1 cellular context compared by ENCODE assay signal in the genomic region with DNA sequence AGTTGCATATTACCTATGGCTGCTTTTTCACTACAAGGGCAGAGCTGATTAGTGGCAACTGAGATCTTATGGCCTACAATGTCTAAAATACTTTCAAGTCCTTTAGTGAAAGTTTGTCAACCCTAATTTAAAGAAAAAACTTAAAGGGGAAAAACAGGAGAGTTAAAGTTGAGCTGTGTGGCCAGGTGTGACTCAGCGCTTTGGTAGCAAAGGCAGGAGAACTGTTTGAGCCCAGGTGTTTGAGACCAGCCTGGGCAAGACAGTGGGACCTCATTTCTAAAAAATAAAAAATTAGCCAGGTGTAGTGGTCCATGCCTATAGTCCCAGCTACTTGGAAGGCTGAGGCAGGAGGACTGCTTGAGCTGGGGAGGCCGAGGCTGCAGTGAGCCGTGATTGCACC.
TF ChIP-seq lines count a peak whose summit lies in the region.

No MANE protein-coding gene starts in this region.

TF ChIP-seq in HepG2, 621 proteins besides CTCF, POLR2A, EP300 and RAD21 (continued from another document):
- TF ChIP-seq ATF1 (CRISPR knock-in tag; IDR thresholded peaks at IDR 0.05) = no peak
- TF ChIP-seq SNRNP70 (IDR thresholded peaks at IDR 0.05; ENCODE audit: low read depth, low read length) = no peak
- no peak for TF ChIP-seq BORCS8-MEF2B (CRISPR knock-in tag; IDR thresholded peaks at IDR 0.05)
- TF ChIP-seq EEA1 (CRISPR knock-in tag; IDR thresholded peaks at IDR 0.05; ENCODE audit: borderline replicate concordance) = no peak
- TF ChIP-seq ZNF224 (CRISPR knock-in tag; IDR thresholded peaks at IDR 0.05) = no peak
- TF ChIP-seq HOXA3 (CRISPR knock-in tag; IDR thresholded peaks at IDR 0.05) = no peak
- TF ChIP-seq NFE2 (CRISPR knock-in tag; IDR thresholded peaks at IDR 0.05) = peak; percentile 53; the same call in 1 of the 2 replicates
- TF ChIP-seq, protein P1, sequence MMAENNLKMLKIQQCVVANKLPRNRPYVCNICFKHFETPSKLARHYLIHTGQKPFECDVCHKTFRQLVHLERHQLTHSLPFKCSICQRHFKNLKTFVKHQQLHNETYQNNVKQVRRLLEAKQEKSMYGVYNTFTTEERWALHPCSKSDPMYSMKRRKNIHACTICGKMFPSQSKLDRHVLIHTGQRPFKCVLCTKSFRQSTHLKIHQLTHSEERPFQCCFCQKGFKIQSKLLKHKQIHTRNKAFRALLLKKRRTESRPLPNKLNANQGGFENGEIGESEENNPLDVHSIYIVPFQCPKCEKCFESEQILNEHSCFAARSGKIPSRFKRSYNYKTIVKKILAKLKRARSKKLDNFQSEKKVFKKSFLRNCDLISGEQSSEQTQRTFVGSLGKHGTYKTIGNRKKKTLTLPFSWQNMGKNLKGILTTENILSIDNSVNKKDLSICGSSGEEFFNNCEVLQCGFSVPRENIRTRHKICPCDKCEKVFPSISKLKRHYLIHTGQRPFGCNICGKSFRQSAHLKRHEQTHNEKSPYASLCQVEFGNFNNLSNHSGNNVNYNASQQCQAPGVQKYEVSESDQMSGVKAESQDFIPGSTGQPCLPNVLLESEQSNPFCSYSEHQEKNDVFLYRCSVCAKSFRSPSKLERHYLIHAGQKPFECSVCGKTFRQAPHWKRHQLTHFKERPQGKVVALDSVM (CRISPR knock-in tag; IDR thresholded peaks at IDR 0.05) = peak; percentile 27; the same call in 1 of the 2 replicates
